8 cellular contexts compared by ENCODE assay signal in genomic region chr4:110193822-110194761, GRCh38. TPM values are rescaled to one million over a fixed set of nuclear protein-coding genes. Genes with fewer than 3 reads are reported as not detected.
DNase-seq lines count a peak whose midpoint lies in the region; ATAC-seq and TF ChIP-seq lines count a peak whose summit lies in the region.

No MANE protein-coding gene starts in this region.

- H3K36me3 ChIP-seq in Peyer's patch (no peaks in the 10 kb centered on the region), tibial nerve (no peaks in the 10 kb centered on the region)

- H3K9me3 ChIP-seq in Peyer's patch (no peaks in the 10 kb centered on the region), tibial nerve (no peaks in the 10 kb centered on the region)

- peak; percentile 6 to 77 for TF ChIP-seq EP300 in tibial nerve (IDR thresholded peaks at IDR 0.05)

- 48% methylated on average over 8 of the region's 8 CpGs for WGBS in tibial nerve, 2 donors

- H3K4me3 ChIP-seq in Peyer's patch: no peak overlapping the region
- H3K4me3 ChIP-seq in tibial nerve: no peak overlapping the region

- peaks cover 0 to 27% (median 1%) of the 10 kb centered on the region in 4 donors for H3K4me1 ChIP-seq in Peyer's patch
- H3K4me1 ChIP-seq in foreskin keratinocyte: peaks cover 20% of the 10 kb centered on the region
- H3K4me1 ChIP-seq in tibial nerve: peaks cover 0 to 21% (median 4%) of the 10 kb centered on the region in 4 donors

- H3K27me3 ChIP-seq in Peyer's patch (no peaks in the 10 kb centered on the region), foreskin keratinocyte (no peaks in the 10 kb centered on the region), tibial nerve (no peaks in the 10 kb centered on the region)

- ATAC-seq in GM21423 (IDR thresholded peaks at IDR 0.05; ENCODE audit: unreplicated experiment) (peak; percentile 77), foreskin keratinocyte (peak; percentile 84), omental fat pad (ENCODE audit: low FRiP score) (peak; percentile 73)

- TF ChIP-seq CTCF in Peyer's patch (IDR thresholded peaks at IDR 0.05) (no peak), foreskin keratinocyte (conservative IDR thresholded peaks at IDR 0.05) (no peak), omental fat pad (IDR thresholded peaks at IDR 0.05) (no peak), tibial nerve (IDR thresholded peaks at IDR 0.05) (no peak)

- DNase-seq in DMS 273 treated with DMSO at 0.1 percent for 48 hours (lab: John Stamatoyannopoulos, UW) (peak; percentile 77), HUDEP-2 (lab: John Stamatoyannopoulos, UW; ENCODE audit: unreplicated experiment in 76 of 76) (peak in 75 of 76 experiments; percentile 37 to 97 (median 89)), Peyer's patch (peak; percentile 73 to 92 (median 84)), foreskin keratinocyte (peak; percentile 89 to 96), omental fat pad (ENCODE audit: low spot score) (no peak), tibial nerve (ENCODE audit: low spot score in 2 of 2) (peak; percentile 42 to 45)
- peak; percentile 54 for DNase-seq in activated effector memory CD4-positive, alpha-beta T cell treated with Interleukin-2 at 50 U/mL for 16 hours

- peak; percentile 65 to 77 for TF ChIP-seq POLR2A in Peyer's patch (IDR thresholded peaks at IDR 0.05)
- TF ChIP-seq POLR2A in tibial nerve (IDR thresholded peaks at IDR 0.05): peak in 1 of 2 donors; percentile 62

- H3K27ac ChIP-seq in Peyer's patch (peak overlapping the region in 3 of 4 donors; percentile 34 to 60 (median 54)), foreskin keratinocyte (peak overlapping the region; percentile 95), tibial nerve (peak overlapping the region in 2 of 4 donors; percentile 5 to 71)

RNA-seq across cellular contexts. Expression of gene ELOVL6, which starts 4.3 kb away (rescaled TPM):
- total RNA-seq in Peyer's patch (10 to 100 TPM in 3 of 4 donors, 1 to 10 TPM in 1; 3.3 to 15.5 (median 12.6) TPM), foreskin keratinocyte (60.6 and 69.4 TPM in 2 replicates), omental fat pad (1 to 10 TPM; 2.2 to 5.8 (median 5.0) TPM), tibial nerve (1 to 10 TPM; 3.1 to 8.4 (median 5.4) TPM)
- 31.4 and 43.4 TPM in 2 replicates for polyA plus RNA-seq in foreskin keratinocyte
